In the genomic region with DNA sequence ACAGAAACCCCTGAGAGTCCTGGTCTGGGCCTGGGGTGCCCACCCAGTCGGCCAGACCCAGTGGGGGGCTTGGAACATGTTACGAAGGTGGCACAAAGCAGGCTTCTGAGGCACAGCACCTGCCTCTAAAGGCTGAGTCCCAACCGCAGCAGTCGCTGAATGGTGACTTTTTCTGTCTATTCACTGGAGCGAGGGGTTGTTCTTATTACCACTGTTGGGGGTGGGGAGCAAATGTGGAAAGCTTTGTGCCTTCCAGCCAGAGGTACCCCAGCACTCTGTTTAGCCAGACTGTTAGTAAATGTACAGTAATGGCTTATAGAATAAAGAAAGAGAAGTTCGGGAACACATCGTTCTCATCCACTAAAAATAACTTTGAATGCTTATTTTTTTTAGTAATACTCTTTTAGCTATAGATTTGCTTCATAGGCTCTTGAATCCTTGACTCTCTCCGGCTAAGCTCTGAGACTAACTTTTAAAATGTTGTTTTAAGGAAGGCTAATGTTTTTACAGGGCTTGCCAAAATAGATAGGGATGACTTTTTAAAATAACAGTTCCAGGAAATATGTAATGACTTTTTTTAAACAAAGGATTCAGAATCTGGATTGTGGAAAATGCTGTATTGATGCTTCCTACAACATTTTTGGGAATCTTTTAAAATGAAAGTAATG, we compare ENCODE assay signal across 1 cellular context.
TF ChIP-seq lines count a peak whose summit lies in the region.

No MANE protein-coding gene starts in this region.

TF ChIP-seq in K562, 482 proteins besides CTCF, POLR2A, EP300 and RAD21:
- TF ChIP-seq, protein P1, sequence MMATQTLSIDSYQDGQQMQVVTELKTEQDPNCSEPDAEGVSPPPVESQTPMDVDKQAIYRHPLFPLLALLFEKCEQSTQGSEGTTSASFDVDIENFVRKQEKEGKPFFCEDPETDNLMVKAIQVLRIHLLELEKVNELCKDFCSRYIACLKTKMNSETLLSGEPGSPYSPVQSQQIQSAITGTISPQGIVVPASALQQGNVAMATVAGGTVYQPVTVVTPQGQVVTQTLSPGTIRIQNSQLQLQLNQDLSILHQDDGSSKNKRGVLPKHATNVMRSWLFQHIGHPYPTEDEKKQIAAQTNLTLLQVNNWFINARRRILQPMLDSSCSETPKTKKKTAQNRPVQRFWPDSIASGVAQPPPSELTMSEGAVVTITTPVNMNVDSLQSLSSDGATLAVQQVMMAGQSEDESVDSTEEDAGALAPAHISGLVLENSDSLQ (IDR thresholded peaks at IDR 0.05), result peak; percentile 17; the same call in 1 of the 2 replicates
- no peak for TF ChIP-seq CBX3 (IDR thresholded peaks at IDR 0.05; ENCODE audit: borderline replicate concordance in 1 of 2, low read length in 2 of 2)
